4 cellular contexts compared by ENCODE assay signal in the genomic region with DNA sequence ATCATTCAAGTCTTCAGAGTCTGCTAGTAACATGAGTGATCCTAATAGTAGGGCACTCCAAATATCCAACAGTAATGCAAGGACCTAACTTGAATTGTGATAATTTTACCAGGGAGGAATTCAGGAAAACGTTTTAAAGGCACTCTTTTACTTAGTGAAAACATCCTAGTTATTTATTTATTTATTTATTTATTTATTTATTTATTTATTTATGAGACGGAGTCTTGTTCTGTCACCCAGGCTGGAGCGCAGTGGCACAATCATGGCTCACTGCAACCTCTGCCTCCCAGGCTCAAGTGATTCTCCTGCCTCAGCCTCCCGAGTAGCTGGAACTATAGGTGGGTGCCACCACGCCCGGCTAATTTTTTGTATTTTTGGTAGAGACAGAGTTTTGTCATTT. TPM values are rescaled to one million over a fixed set of nuclear protein-coding genes. Genes with fewer than 3 reads are reported as not detected.
"Had no signal": no experiment of that assay in that cellular context is flagged by ENCODE, and none has a peak within 500 bp of the region (broad histone marks: within the 10 kb centered on the region; RNA-seq: fewer than 3 reads in every experiment).

No MANE protein-coding gene starts in this region.

RNA-seq across cellular contexts. Expression of a gene that starts 53.1 kb away (rescaled TPM):
- polyA plus RNA-seq: adipose tissue, adrenal gland, aorta, cardiac muscle cell had no signal
